ENCODE assay signal across 1 cellular context in the genomic region with DNA sequence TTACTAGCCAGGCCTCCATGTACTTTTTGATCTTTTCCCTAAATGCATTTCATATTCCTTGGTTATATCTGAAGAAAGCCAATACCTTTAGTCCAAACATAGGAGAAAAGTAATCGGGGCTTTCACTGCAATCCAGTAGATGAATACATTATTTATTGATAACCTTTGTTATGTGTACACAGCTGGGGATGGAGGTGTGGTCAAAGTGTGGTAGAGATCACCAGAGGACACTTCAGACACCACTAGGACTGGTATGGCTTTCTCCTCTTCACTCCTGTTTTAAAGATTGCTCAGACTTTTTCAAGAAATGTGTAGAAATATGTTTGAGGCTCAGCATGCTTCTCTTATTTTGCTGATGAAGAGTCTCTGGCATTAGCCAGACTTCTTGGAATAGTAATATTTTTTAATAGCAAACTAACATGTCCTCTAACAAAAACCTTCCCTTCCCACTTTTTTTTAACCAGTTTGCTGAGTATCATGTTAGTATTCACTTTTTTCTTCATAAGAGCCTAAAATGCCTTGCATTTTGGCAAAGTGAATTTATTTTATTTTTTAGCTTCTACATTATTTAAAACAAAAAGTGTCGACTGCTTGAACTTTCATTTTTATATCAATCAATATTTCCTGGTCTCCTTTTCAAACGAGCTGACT.
A peak's percentile ranks its signal among the peaks of the same experiment; 100 is the strongest.
TF ChIP-seq lines count a peak whose summit lies in the region.

No MANE protein-coding gene starts in this region.

TF ChIP-seq in K562, 482 proteins besides CTCF, POLR2A, EP300 and RAD21 (continued from another document):
- TF ChIP-seq, protein P1, sequence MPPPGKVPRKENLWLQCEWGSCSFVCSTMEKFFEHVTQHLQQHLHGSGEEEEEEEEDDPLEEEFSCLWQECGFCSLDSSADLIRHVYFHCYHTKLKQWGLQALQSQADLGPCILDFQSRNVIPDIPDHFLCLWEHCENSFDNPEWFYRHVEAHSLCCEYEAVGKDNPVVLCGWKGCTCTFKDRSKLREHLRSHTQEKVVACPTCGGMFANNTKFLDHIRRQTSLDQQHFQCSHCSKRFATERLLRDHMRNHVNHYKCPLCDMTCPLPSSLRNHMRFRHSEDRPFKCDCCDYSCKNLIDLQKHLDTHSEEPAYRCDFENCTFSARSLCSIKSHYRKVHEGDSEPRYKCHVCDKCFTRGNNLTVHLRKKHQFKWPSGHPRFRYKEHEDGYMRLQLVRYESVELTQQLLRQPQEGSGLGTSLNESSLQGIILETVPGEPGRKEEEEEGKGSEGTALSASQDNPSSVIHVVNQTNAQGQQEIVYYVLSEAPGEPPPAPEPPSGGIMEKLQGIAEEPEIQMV (tag; conservative IDR thresholded peaks at IDR 0.05; ENCODE audit: low read depth) = no peak
- TF ChIP-seq PHF8 (IDR thresholded peaks at IDR 0.05; ENCODE audit: borderline replicate concordance, low read length) (no peak), HDAC2 (IDR thresholded peaks at IDR 0.05) (peak; percentile 29; the same call in 1 of the 2 replicates), CEBPG (CRISPR knock-in tag; IDR thresholded peaks at IDR 0.05) (no peak), CEBPG (tag; conservative IDR thresholded peaks at IDR 0.05 in 1 of 2, IDR thresholded peaks at IDR 0.05 in 1 of 2) (no peak), HDAC1 (IDR thresholded peaks at IDR 0.05) (peak in 1 of 2 experiments; percentile 48; a peak in 1 of 4 replicates), ILK (tag; IDR thresholded peaks at IDR 0.05; ENCODE audit: borderline replicate concordance, low read depth) (no peak), NR1H2 (CRISPR knock-in tag; IDR thresholded peaks at IDR 0.05) (0 out of 2 replicates have a peak, but pooled peaks have one; percentile 32), SMARCA4 (IDR thresholded peaks at IDR 0.05) (peak; percentile 61; the same call in 1 of the 2 replicates), TCF3 (CRISPR knock-in tag; IDR thresholded peaks at IDR 0.05) (peak; percentile 31), KDM1A (IDR thresholded peaks at IDR 0.05) (0 out of 4 replicates have a peak, but pooled peaks have one; percentile 10 to 38), NFRKB (IDR thresholded peaks at IDR 0.05; ENCODE audit: low read depth) (0 out of 2 replicates have a peak, but pooled peaks have one; percentile 28), PHTF2 (CRISPR knock-in tag; IDR thresholded peaks at IDR 0.05) (no peak)
- TF ChIP-seq, protein P2, sequence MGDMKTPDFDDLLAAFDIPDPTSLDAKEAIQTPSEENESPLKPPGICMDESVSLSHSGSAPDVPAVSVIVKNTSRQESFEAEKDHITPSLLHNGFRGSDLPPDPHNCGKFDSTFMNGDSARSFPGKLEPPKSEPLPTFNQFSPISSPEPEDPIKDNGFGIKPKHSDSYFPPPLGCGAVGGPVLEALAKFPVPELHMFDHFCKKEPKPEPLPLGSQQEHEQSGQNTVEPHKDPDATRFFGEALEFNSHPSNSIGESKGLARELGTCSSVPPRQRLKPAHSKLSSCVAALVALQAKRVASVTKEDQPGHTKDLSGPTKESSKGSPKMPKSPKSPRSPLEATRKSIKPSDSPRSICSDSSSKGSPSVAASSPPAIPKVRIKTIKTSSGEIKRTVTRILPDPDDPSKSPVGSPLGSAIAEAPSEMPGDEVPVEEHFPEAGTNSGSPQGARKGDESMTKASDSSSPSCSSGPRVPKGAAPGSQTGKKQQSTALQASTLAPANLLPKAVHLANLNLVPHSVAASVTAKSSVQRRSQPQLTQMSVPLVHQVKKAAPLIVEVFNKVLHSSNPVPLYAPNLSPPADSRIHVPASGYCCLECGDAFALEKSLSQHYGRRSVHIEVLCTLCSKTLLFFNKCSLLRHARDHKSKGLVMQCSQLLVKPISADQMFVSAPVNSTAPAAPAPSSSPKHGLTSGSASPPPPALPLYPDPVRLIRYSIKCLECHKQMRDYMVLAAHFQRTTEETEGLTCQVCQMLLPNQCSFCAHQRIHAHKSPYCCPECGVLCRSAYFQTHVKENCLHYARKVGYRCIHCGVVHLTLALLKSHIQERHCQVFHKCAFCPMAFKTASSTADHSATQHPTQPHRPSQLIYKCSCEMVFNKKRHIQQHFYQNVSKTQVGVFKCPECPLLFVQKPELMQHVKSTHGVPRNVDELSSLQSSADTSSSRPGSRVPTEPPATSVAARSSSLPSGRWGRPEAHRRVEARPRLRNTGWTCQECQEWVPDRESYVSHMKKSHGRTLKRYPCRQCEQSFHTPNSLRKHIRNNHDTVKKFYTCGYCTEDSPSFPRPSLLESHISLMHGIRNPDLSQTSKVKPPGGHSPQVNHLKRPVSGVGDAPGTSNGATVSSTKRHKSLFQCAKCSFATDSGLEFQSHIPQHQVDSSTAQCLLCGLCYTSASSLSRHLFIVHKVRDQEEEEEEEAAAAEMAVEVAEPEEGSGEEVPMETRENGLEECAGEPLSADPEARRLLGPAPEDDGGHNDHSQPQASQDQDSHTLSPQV (IDR thresholded peaks at IDR 0.05) = peak; percentile 59
- TF ChIP-seq, protein P3, sequence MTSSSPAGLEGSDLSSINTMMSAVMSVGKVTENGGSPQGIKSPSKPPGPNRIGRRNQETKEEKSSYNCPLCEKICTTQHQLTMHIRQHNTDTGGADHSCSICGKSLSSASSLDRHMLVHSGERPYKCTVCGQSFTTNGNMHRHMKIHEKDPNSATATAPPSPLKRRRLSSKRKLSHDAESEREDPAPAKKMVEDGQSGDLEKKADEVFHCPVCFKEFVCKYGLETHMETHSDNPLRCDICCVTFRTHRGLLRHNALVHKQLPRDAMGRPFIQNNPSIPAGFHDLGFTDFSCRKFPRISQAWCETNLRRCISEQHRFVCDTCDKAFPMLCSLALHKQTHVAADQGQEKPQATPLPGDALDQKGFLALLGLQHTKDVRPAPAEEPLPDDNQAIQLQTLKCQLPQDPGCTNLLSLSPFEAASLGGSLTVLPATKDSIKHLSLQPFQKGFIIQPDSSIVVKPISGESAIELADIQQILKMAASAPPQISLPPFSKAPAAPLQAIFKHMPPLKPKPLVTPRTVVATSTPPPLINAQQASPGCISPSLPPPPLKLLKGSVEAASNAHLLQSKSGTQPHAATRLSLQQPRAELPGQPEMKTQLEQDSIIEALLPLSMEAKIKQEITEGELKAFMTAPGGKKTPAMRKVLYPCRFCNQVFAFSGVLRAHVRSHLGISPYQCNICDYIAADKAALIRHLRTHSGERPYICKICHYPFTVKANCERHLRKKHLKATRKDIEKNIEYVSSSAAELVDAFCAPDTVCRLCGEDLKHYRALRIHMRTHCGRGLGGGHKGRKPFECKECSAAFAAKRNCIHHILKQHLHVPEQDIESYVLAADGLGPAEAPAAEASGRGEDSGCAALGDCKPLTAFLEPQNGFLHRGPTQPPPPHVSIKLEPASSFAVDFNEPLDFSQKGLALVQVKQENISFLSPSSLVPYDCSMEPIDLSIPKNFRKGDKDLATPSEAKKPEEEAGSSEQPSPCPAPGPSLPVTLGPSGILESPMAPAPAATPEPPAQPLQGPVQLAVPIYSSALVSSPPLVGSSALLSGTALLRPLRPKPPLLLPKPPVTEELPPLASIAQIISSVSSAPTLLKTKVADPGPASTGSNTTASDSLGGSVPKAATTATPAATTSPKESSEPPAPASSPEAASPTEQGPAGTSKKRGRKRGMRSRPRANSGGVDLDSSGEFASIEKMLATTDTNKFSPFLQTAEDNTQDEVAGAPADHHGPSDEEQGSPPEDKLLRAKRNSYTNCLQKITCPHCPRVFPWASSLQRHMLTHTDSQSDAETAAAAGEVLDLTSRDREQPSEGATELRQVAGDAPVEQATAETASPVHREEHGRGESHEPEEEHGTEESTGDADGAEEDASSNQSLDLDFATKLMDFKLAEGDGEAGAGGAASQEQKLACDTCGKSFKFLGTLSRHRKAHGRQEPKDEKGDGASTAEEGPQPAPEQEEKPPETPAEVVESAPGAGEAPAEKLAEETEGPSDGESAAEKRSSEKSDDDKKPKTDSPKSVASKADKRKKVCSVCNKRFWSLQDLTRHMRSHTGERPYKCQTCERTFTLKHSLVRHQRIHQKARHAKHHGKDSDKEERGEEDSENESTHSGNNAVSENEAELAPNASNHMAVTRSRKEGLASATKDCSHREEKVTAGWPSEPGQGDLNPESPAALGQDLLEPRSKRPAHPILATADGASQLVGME (CRISPR knock-in tag; IDR thresholded peaks at IDR 0.05) = no peak
- TF ChIP-seq, protein P4, sequence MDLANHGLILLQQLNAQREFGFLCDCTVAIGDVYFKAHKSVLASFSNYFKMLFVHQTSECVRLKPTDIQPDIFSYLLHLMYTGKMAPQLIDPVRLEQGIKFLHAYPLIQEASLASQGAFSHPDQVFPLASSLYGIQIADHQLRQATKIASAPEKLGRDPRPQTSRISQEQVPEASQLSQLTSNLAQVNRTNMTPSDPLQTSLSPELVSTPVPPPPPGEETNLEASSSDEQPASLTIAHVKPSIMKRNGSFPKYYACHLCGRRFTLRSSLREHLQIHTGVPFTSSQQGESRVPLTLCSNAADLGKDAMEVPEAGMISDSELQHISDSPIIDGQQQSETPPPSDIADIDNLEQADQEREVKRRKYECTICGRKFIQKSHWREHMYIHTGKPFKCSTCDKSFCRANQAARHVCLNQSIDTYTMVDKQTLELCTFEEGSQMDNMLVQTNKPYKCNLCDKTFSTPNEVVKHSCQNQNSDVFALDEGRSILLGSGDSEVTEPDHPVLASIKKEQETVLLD (IDR thresholded peaks at IDR 0.05) = 0 out of 2 replicates have a peak, but pooled peaks have one; percentile 4
- TF ChIP-seq, protein P5, sequence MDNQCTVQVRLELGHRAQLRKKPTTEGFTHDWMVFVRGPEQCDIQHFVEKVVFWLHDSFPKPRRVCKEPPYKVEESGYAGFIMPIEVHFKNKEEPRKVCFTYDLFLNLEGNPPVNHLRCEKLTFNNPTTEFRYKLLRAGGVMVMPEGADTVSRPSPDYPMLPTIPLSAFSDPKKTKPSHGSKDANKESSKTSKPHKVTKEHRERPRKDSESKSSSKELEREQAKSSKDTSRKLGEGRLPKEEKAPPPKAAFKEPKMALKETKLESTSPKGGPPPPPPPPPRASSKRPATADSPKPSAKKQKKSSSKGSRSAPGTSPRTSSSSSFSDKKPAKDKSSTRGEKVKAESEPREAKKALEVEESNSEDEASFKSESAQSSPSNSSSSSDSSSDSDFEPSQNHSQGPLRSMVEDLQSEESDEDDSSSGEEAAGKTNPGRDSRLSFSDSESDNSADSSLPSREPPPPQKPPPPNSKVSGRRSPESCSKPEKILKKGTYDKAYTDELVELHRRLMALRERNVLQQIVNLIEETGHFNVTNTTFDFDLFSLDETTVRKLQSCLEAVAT (IDR thresholded peaks at IDR 0.05) = peak; percentile 70 to 80; a peak in 2 of 4 replicates
- TF ChIP-seq, protein P6, sequence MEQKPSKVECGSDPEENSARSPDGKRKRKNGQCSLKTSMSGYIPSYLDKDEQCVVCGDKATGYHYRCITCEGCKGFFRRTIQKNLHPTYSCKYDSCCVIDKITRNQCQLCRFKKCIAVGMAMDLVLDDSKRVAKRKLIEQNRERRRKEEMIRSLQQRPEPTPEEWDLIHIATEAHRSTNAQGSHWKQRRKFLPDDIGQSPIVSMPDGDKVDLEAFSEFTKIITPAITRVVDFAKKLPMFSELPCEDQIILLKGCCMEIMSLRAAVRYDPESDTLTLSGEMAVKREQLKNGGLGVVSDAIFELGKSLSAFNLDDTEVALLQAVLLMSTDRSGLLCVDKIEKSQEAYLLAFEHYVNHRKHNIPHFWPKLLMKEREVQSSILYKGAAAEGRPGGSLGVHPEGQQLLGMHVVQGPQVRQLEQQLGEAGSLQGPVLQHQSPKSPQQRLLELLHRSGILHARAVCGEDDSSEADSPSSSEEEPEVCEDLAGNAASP (IDR thresholded peaks at IDR 0.05) = peak; percentile 34; the same call in 1 of the 2 replicates
- TF ChIP-seq, protein P7, sequence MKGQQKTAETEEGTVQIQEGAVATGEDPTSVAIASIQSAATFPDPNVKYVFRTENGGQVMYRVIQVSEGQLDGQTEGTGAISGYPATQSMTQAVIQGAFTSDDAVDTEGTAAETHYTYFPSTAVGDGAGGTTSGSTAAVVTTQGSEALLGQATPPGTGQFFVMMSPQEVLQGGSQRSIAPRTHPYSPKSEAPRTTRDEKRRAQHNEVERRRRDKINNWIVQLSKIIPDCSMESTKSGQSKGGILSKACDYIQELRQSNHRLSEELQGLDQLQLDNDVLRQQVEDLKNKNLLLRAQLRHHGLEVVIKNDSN (CRISPR knock-in tag; IDR thresholded peaks at IDR 0.05) = no peak
- TF ChIP-seq, protein P8, sequence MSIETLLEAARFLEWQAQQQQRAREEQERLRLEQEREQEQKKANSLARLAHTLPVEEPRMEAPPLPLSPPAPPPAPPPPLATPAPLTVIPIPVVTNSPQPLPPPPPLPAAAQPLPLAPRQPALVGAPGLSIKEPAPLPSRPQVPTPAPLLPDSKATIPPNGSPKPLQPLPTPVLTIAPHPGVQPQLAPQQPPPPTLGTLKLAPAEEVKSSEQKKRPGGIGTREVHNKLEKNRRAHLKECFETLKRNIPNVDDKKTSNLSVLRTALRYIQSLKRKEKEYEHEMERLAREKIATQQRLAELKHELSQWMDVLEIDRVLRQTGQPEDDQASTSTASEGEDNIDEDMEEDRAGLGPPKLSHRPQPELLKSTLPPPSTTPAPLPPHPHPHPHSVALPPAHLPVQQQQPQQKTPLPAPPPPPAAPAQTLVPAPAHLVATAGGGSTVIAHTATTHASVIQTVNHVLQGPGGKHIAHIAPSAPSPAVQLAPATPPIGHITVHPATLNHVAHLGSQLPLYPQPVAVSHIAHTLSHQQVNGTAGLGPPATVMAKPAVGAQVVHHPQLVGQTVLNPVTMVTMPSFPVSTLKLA (conservative IDR thresholded peaks at IDR 0.05) = peak; percentile 22 to 39; a peak in 2 of 4 replicates
- TF ChIP-seq, protein P9, sequence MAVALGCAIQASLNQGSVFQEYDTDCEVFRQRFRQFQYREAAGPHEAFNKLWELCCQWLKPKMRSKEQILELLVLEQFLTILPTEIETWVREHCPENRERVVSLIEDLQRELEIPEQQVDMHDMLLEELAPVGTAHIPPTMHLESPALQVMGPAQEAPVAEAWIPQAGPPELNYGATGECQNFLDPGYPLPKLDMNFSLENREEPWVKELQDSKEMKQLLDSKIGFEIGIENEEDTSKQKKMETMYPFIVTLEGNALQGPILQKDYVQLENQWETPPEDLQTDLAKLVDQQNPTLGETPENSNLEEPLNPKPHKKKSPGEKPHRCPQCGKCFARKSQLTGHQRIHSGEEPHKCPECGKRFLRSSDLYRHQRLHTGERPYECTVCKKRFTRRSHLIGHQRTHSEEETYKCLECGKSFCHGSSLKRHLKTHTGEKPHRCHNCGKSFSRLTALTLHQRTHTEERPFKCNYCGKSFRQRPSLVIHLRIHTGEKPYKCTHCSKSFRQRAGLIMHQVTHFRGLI (CRISPR knock-in tag; IDR thresholded peaks at IDR 0.05) = peak; percentile 61; the same call in 1 of the 2 replicates
- TF ChIP-seq, protein P10, sequence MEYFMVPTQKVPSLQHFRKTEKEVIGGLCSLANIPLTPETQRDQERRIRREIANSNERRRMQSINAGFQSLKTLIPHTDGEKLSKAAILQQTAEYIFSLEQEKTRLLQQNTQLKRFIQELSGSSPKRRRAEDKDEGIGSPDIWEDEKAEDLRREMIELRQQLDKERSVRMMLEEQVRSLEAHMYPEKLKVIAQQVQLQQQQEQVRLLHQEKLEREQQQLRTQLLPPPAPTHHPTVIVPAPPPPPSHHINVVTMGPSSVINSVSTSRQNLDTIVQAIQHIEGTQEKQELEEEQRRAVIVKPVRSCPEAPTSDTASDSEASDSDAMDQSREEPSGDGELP (CRISPR knock-in tag; IDR thresholded peaks at IDR 0.05; ENCODE audit: borderline replicate concordance) = peak; percentile 34; the same call in 1 of the 2 replicates
- TF ChIP-seq, protein P11, sequence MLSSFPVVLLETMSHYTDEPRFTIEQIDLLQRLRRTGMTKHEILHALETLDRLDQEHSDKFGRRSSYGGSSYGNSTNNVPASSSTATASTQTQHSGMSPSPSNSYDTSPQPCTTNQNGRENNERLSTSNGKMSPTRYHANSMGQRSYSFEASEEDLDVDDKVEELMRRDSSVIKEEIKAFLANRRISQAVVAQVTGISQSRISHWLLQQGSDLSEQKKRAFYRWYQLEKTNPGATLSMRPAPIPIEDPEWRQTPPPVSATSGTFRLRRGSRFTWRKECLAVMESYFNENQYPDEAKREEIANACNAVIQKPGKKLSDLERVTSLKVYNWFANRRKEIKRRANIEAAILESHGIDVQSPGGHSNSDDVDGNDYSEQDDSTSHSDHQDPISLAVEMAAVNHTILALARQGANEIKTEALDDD (IDR thresholded peaks at IDR 0.05) = peak; percentile 96
